ENCODE assay signal across 22 cellular contexts in genomic region chr12:131587565-131587964, GRCh38.
"Had no signal": no experiment of that assay in that cellular context is flagged by ENCODE, and none has a peak within 500 bp of the region (broad histone marks: within the 10 kb centered on the region; RNA-seq: fewer than 3 reads in every experiment).

No MANE protein-coding gene starts in this region.

- H3K4me3 ChIP-seq: coronary artery, dorsolateral prefrontal cortex, esophagus muscularis mucosa, gastroesophageal sphincter, heart right ventricle, left lung, lung had no signal

- H3K4me1 ChIP-seq: esophagus muscularis mucosa, foreskin keratinocyte, gastroesophageal sphincter had no signal

- ATAC-seq: foreskin keratinocyte, gastroesophageal sphincter, heart right ventricle, left cardiac atrium, left lung, left ventricle myocardium superior had no signal

- H3K9me3 ChIP-seq: esophagus muscularis mucosa, gastroesophageal sphincter had no signal

- DNase-seq: dermis blood vessel endothelial cell; effector CD4-positive, alpha-beta T cell; effector memory CD4-positive, alpha-beta T cell; foreskin keratinocyte; heart right ventricle; hippocampal formation; left cardiac atrium; left lung; left ventricle myocardium superior; mammary epithelial cell; mesendoderm; midbrain had no signal

- H3K27me3 ChIP-seq: foreskin keratinocyte had no signal

- H3K36me3 ChIP-seq: esophagus muscularis mucosa, gastroesophageal sphincter, heart right ventricle, left lung had no signal

- FAIRE-seq: colon, endothelial cell of umbilical vein, frontal cortex, islet of Langerhans, keratinocyte had no signal

- H3K27ac ChIP-seq: coronary artery, dorsolateral prefrontal cortex, esophagus muscularis mucosa, foreskin keratinocyte, gastroesophageal sphincter, heart right ventricle, left lung had no signal
